2 cellular contexts compared by ENCODE assay signal in genomic region chr6:89270951-89271721, GRCh38.
A peak's percentile ranks its signal among the peaks of the same experiment; 100 is the strongest.
TF ChIP-seq lines count a peak whose summit lies in the region.

No MANE protein-coding gene starts in this region.

TF ChIP-seq in GM12878, 131 proteins besides CTCF, POLR2A, EP300 and RAD21 (continued from another document):
- TF ChIP-seq MEF2A (IDR thresholded peaks at IDR 0.05; ENCODE audit: insufficient read depth, low read depth, low read length) (peak; percentile 60; the same call in 1 of the 2 replicates), CHD1 (IDR thresholded peaks at IDR 0.05; ENCODE audit: low read depth, low read length) (no peak), ZBTB33 (IDR thresholded peaks at IDR 0.05) (no peak), FOXK2 (IDR thresholded peaks at IDR 0.05) (no peak), FOXM1 (IDR thresholded peaks at IDR 0.05; ENCODE audit: low read depth, low read length) (no peak), ATF2 (IDR thresholded peaks at IDR 0.05; ENCODE audit: low read length) (0 out of 2 replicates have a peak, but pooled peaks have one; percentile 26), SMC3 (IDR thresholded peaks at IDR 0.05; ENCODE audit: borderline replicate concordance, low read length) (no peak), CBFB (IDR thresholded peaks at IDR 0.05; ENCODE audit: low read depth) (no peak), BACH1 (IDR thresholded peaks at IDR 0.05; ENCODE audit: borderline replicate concordance) (no peak), ZBED1 (IDR thresholded peaks at IDR 0.05; ENCODE audit: borderline replicate concordance) (no peak), SPI1 (IDR thresholded peaks at IDR 0.05; ENCODE audit: borderline replicate concordance, insufficient read depth, low read depth, low read length) (peak; percentile 23; the same call in 1 of the 2 replicates), IKZF2 (IDR thresholded peaks at IDR 0.05) (peak in 1 of 2 experiments; percentile 18; a peak in 1 of 4 replicates), ZSCAN29 (IDR thresholded peaks at IDR 0.05) (no peak), RUNX3 (IDR thresholded peaks at IDR 0.05; ENCODE audit: low read length) (peak; percentile 68), NFIC (IDR thresholded peaks at IDR 0.05; ENCODE audit: low read depth, low read length) (0 out of 2 replicates have a peak, but pooled peaks have one; percentile 20), ATF7 (IDR thresholded peaks at IDR 0.05; ENCODE audit: low read depth) (no peak), EED (IDR thresholded peaks at IDR 0.05; ENCODE audit: low read depth) (0 out of 2 replicates have a peak, but pooled peaks have one; percentile 34), PAX5 (IDR thresholded peaks at IDR 0.05; ENCODE audit: borderline replicate concordance, low read depth, low read length) (no peak), TCF12 (IDR thresholded peaks at IDR 0.05; ENCODE audit: low read depth, low read length) (no peak)
- TF ChIP-seq, protein P1, sequence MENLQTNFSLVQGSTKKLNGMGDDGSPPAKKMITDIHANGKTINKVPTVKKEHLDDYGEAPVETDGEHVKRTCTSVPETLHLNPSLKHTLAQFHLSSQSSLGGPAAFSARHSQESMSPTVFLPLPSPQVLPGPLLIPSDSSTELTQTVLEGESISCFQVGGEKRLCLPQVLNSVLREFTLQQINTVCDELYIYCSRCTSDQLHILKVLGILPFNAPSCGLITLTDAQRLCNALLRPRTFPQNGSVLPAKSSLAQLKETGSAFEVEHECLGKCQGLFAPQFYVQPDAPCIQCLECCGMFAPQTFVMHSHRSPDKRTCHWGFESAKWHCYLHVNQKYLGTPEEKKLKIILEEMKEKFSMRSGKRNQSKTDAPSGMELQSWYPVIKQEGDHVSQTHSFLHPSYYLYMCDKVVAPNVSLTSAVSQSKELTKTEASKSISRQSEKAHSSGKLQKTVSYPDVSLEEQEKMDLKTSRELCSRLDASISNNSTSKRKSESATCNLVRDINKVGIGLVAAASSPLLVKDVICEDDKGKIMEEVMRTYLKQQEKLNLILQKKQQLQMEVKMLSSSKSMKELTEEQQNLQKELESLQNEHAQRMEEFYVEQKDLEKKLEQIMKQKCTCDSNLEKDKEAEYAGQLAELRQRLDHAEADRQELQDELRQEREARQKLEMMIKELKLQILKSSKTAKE (IDR thresholded peaks at IDR 0.05; ENCODE audit: low read depth, poor library complexity, severe bottlenecking) = no peak

TF ChIP-seq in SK-N-SH treated with all-trans-retinoic acid at 6 μM for 48 hours, 23 proteins besides CTCF, POLR2A, EP300 and RAD21:
- TF ChIP-seq, protein P2, sequence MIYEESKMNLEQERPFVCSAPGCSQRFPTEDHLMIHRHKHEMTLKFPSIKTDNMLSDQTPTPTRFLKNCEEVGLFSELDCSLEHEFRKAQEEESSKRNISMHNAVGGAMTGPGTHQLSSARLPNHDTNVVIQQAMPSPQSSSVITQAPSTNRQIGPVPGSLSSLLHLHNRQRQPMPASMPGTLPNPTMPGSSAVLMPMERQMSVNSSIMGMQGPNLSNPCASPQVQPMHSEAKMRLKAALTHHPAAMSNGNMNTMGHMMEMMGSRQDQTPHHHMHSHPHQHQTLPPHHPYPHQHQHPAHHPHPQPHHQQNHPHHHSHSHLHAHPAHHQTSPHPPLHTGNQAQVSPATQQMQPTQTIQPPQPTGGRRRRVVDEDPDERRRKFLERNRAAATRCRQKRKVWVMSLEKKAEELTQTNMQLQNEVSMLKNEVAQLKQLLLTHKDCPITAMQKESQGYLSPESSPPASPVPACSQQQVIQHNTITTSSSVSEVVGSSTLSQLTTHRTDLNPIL (CRISPR knock-in tag; IDR thresholded peaks at IDR 0.05; ENCODE audit: low read depth) = no peak
- TF ChIP-seq PPARA (CRISPR knock-in tag; IDR thresholded peaks at IDR 0.05; ENCODE audit: borderline replicate concordance) (no peak), ZNF8 (CRISPR knock-in tag; IDR thresholded peaks at IDR 0.05) (no peak), ZNF70 (CRISPR knock-in tag; IDR thresholded peaks at IDR 0.05) (no peak), ESRRG (CRISPR knock-in tag; IDR thresholded peaks at IDR 0.05) (no peak), ZC3H10 (CRISPR knock-in tag; IDR thresholded peaks at IDR 0.05) (no peak), GLIS3 (CRISPR knock-in tag; IDR thresholded peaks at IDR 0.05) (no peak), TOX (CRISPR knock-in tag; IDR thresholded peaks at IDR 0.05; ENCODE audit: borderline replicate concordance) (no peak), ARNTL (CRISPR knock-in tag; IDR thresholded peaks at IDR 0.05; ENCODE audit: borderline replicate concordance, low read depth) (no peak), OSR1 (CRISPR knock-in tag; IDR thresholded peaks at IDR 0.05) (no peak), ISL1 (CRISPR knock-in tag; IDR thresholded peaks at IDR 0.05) (no peak), RARB (CRISPR knock-in tag; IDR thresholded peaks at IDR 0.05) (no peak), SNAI2 (CRISPR knock-in tag; IDR thresholded peaks at IDR 0.05) (no peak), TSHZ2 (CRISPR knock-in tag; IDR thresholded peaks at IDR 0.05) (no peak), BACH2 (CRISPR knock-in tag; IDR thresholded peaks at IDR 0.05; ENCODE audit: borderline replicate concordance) (no peak)
- TF ChIP-seq, protein P3, sequence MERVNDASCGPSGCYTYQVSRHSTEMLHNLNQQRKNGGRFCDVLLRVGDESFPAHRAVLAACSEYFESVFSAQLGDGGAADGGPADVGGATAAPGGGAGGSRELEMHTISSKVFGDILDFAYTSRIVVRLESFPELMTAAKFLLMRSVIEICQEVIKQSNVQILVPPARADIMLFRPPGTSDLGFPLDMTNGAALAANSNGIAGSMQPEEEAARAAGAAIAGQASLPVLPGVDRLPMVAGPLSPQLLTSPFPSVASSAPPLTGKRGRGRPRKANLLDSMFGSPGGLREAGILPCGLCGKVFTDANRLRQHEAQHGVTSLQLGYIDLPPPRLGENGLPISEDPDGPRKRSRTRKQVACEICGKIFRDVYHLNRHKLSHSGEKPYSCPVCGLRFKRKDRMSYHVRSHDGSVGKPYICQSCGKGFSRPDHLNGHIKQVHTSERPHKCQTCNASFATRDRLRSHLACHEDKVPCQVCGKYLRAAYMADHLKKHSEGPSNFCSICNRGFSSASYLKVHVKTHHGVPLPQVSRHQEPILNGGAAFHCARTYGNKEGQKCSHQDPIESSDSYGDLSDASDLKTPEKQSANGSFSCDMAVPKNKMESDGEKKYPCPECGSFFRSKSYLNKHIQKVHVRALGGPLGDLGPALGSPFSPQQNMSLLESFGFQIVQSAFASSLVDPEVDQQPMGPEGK (CRISPR knock-in tag; IDR thresholded peaks at IDR 0.05; ENCODE audit: borderline replicate concordance) = no peak
- TF ChIP-seq, protein P4, sequence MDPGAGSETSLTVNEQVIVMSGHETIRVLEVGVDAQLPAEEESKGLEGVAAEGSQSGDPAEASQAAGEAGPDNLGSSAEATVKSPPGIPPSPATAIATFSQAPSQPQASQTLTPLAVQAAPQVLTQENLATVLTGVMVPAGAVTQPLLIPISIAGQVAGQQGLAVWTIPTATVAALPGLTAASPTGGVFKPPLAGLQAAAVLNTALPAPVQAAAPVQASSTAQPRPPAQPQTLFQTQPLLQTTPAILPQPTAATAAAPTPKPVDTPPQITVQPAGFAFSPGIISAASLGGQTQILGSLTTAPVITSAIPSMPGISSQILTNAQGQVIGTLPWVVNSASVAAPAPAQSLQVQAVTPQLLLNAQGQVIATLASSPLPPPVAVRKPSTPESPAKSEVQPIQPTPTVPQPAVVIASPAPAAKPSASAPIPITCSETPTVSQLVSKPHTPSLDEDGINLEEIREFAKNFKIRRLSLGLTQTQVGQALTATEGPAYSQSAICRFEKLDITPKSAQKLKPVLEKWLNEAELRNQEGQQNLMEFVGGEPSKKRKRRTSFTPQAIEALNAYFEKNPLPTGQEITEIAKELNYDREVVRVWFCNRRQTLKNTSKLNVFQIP (CRISPR knock-in tag; IDR thresholded peaks at IDR 0.05; ENCODE audit: borderline replicate concordance, low read depth) = no peak
